ENCODE assay signal across 25 cellular contexts in genomic region chr17:2644971-2645370, GRCh38.
"Had no signal": no experiment of that assay in that cellular context is flagged by ENCODE, and none has a peak within 500 bp of the region (broad histone marks: within the 10 kb centered on the region; RNA-seq: fewer than 3 reads in every experiment).

No MANE protein-coding gene starts in this region.

- H3K4me3 ChIP-seq: body of pancreas, colonic mucosa had no signal

- H3K4me3 Mint-ChIP-seq: activated CD4-positive, alpha-beta memory T cell treated with anti-CD3 and anti-CD28 coated beads for 36 hours; activated CD4-positive, alpha-beta T cell treated with anti-CD3 and anti-CD28 coated beads for 36 hours; activated CD4-positive, alpha-beta T cell treated with anti-CD3 and anti-CD28 coated beads, Interleukin-2, amount 10 ng/mL, durations not matched to agents 24 days and 14 days; activated CD8-positive, alpha-beta memory T cell treated with anti-CD3 and anti-CD28 coated beads, Interleukin-2, amount 10 ng/mL, durations not matched to agents 7 days and 5 days; activated CD8-positive, alpha-beta T cell treated with anti-CD3 and anti-CD28 coated beads, Interleukin-2, amount 10 ng/mL, durations not matched to agents 7 days and 5 days; activated naive CD4-positive, alpha-beta T cell treated with anti-CD3 and anti-CD28 coated beads, Interleukin-2, amount 10 ng/mL, durations not matched to agents 7 days and 5 days; activated naive CD8-positive, alpha-beta T cell treated with anti-CD3 and anti-CD28 coated beads, Interleukin-2, amount 10 ng/mL, durations not matched to agents 7 days and 5 days; endodermal cell had no signal

- ATAC-seq: activated CD4-positive, alpha-beta T cell treated with anti-CD3 and anti-CD28 coated beads for 36 hours; activated CD8-positive, alpha-beta memory T cell treated with anti-CD3 and anti-CD28 coated beads, Interleukin-2, amount 10 ng/mL, durations not matched to agents 7 days and 5 days; activated CD8-positive, alpha-beta T cell treated with anti-CD3 and anti-CD28 coated beads, Interleukin-2, amount 10 ng/mL, durations not matched to agents 7 days and 5 days; activated naive CD4-positive, alpha-beta T cell treated with anti-CD3 and anti-CD28 coated beads, Interleukin-2, amount 50 U/mL, for 72 hours; body of pancreas; esophagus mucosa had no signal

- H3K4me1 Mint-ChIP-seq: activated naive CD4-positive, alpha-beta T cell treated with anti-CD3 and anti-CD28 coated beads, Interleukin-2, amount 10 ng/mL, durations not matched to agents 7 days and 5 days; endodermal cell had no signal

- H3K27ac ChIP-seq: body of pancreas, colonic mucosa had no signal

- H3K36me3 ChIP-seq: colonic mucosa had no signal

- H3K9me3 Mint-ChIP-seq: activated CD4-positive, alpha-beta memory T cell treated with anti-CD3 and anti-CD28 coated beads for 36 hours; activated CD4-positive, alpha-beta T cell treated with anti-CD3 and anti-CD28 coated beads, Interleukin-2, amount 10 ng/mL, durations not matched to agents 24 days and 14 days; activated naive CD4-positive, alpha-beta T cell treated with anti-CD3 and anti-CD28 coated beads, Interleukin-2, amount 10 ng/mL, durations not matched to agents 7 days and 5 days; activated naive CD4-positive, alpha-beta T cell treated with anti-CD3 and anti-CD28 coated beads, Interleukin-2, amount 50 U/mL, for 72 hours; activated naive CD8-positive, alpha-beta T cell treated with anti-CD3 and anti-CD28 coated beads, Interleukin-2, amount 10 ng/mL, durations not matched to agents 7 days and 5 days; endodermal cell had no signal

- DNase-seq: activated CD4-positive, alpha-beta memory T cell treated with anti-CD3 and anti-CD28 coated beads for 36 hours; activated CD4-positive, alpha-beta T cell treated with anti-CD3 and anti-CD28 coated beads for 36 hours; activated CD4-positive, alpha-beta T cell treated with anti-CD3 and anti-CD28 coated beads, Interleukin-2, amount 10 ng/mL, durations not matched to agents 24 days and 14 days; activated CD4-positive, CD25-positive, alpha-beta regulatory T cell; activated CD4-positive, CD25-positive, alpha-beta regulatory T cell treated with anti-CD3 and anti-CD28 coated beads, Interleukin-2, amount 50 U/mL, for 72 hours; activated CD8-positive, alpha-beta memory T cell treated with anti-CD3 and anti-CD28 coated beads, Interleukin-2, amount 10 ng/mL, durations not matched to agents 7 days and 5 days; activated CD8-positive, alpha-beta memory T cell treated with anti-CD3 and anti-CD28 coated beads, Interleukin-2, amount 50 U/mL, for 4 hours; activated CD8-positive, alpha-beta T cell treated with anti-CD3 and anti-CD28 coated beads, Interleukin-2, amount 10 ng/mL, durations not matched to agents 7 days and 5 days; activated gamma-delta T cell; activated naive CD4-positive, alpha-beta T cell; activated naive CD4-positive, alpha-beta T cell treated with anti-CD3 and anti-CD28 coated beads, Interleukin-2, amount 10 ng/mL, durations not matched to agents 7 days and 5 days; activated naive CD8-positive, alpha-beta T cell treated with anti-CD3 and anti-CD28 coated beads, Interleukin-2, amount 10 ng/mL, durations not matched to agents 7 days and 5 days; activated T-cell treated with anti-CD3 and anti-CD28 coated beads, Interleukin-2, amount 50 U/mL, for 1 hour; amniotic stem cell; anterior cingulate cortex; body of pancreas; caudate nucleus; colonic mucosa; effector memory CD4-positive, alpha-beta T cell; endodermal cell; foreskin fibroblast; head of caudate nucleus; T-helper 2 cell had no signal

- H3K4me1 ChIP-seq: body of pancreas, colonic mucosa had no signal

- H3K27ac Mint-ChIP-seq: activated CD4-positive, alpha-beta memory T cell treated with anti-CD3 and anti-CD28 coated beads for 36 hours; activated CD4-positive, alpha-beta T cell treated with anti-CD3 and anti-CD28 coated beads for 36 hours; activated CD4-positive, alpha-beta T cell treated with anti-CD3 and anti-CD28 coated beads, Interleukin-2, amount 10 ng/mL, durations not matched to agents 24 days and 14 days; activated CD8-positive, alpha-beta memory T cell treated with anti-CD3 and anti-CD28 coated beads, Interleukin-2, amount 10 ng/mL, durations not matched to agents 7 days and 5 days; activated CD8-positive, alpha-beta T cell treated with anti-CD3 and anti-CD28 coated beads, Interleukin-2, amount 10 ng/mL, durations not matched to agents 7 days and 5 days; activated naive CD4-positive, alpha-beta T cell treated with anti-CD3 and anti-CD28 coated beads, Interleukin-2, amount 10 ng/mL, durations not matched to agents 7 days and 5 days; activated naive CD4-positive, alpha-beta T cell treated with anti-CD3 and anti-CD28 coated beads, Interleukin-2, amount 50 U/mL, for 72 hours; activated naive CD8-positive, alpha-beta T cell treated with anti-CD3 and anti-CD28 coated beads, Interleukin-2, amount 10 ng/mL, durations not matched to agents 7 days and 5 days; endodermal cell had no signal

- H3K27me3 ChIP-seq: body of pancreas, colonic mucosa had no signal

- H3K9me3 ChIP-seq: body of pancreas, colonic mucosa had no signal

- H3K27me3 Mint-ChIP-seq: activated CD4-positive, alpha-beta memory T cell treated with anti-CD3 and anti-CD28 coated beads for 36 hours; activated CD4-positive, alpha-beta T cell treated with anti-CD3 and anti-CD28 coated beads for 36 hours; activated CD4-positive, alpha-beta T cell treated with anti-CD3 and anti-CD28 coated beads, Interleukin-2, amount 10 ng/mL, durations not matched to agents 24 days and 14 days; activated CD8-positive, alpha-beta memory T cell treated with anti-CD3 and anti-CD28 coated beads, Interleukin-2, amount 10 ng/mL, durations not matched to agents 7 days and 5 days; activated naive CD4-positive, alpha-beta T cell treated with anti-CD3 and anti-CD28 coated beads, Interleukin-2, amount 10 ng/mL, durations not matched to agents 7 days and 5 days; activated naive CD8-positive, alpha-beta T cell treated with anti-CD3 and anti-CD28 coated beads, Interleukin-2, amount 10 ng/mL, durations not matched to agents 7 days and 5 days had no signal
